ENCODE assay signal across 2 cellular contexts in genomic region chr19:7577422-7577821, GRCh38. TPM values are rescaled to one million over a fixed set of nuclear protein-coding genes. Genes with fewer than 3 reads are reported as not detected.
"Had no signal": no experiment of that assay in that cellular context is flagged by ENCODE, and none has a peak within 500 bp of the region (broad histone marks: within the 10 kb centered on the region; RNA-seq: fewer than 3 reads in every experiment).

No MANE protein-coding gene starts in this region.

RNA-seq across cellular contexts. Expression of gene CAMSAP3, which starts 18.2 kb away (rescaled TPM):
- total RNA-seq: myocyte had no signal
- polyA plus RNA-seq: immature natural killer cell had no signal
